Comparison of ENCODE assay signal across 8 cellular contexts in the genomic region with DNA sequence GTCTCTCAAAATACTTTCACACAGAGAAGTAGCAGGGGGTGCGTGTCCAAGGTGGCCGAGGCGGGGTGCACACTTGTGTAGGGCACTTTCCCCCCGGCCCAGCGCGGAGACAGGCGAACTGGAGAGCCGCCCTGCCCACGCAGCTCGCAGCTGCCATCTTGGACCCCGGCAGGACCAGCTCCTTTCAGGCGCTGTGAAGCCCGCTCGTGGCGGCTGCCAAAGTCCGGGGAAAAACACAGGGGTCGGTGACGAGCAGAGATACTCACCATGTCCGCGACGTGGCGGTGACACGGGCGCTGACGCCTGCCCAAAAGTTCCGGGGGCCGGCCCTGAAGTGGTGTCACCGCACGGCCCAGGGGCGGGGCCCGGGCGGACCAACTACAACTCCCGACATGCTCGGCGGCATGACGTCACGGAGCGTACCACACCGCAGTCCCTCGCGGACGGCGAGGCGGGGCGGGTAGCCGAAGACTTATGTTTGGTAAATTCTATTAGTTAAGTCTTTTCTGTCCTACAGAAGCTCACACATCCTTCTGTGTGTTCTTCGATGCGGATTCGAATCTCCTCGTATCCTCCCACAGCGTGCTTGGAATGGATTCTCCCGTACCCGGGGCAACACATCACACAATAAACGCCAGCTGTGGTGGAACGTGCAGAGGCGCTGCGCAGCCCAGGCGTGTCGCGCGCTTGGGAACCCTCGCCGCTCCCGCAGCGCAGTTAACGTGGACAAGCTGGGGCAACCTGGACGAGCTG. TPM values are rescaled to one million over a fixed set of nuclear protein-coding genes. Genes with fewer than 3 reads are reported as not detected.
DNase-seq lines count a peak whose midpoint lies in the region; ATAC-seq, FAIRE-seq and TF ChIP-seq lines count a peak whose summit lies in the region.

A gene with protein sequence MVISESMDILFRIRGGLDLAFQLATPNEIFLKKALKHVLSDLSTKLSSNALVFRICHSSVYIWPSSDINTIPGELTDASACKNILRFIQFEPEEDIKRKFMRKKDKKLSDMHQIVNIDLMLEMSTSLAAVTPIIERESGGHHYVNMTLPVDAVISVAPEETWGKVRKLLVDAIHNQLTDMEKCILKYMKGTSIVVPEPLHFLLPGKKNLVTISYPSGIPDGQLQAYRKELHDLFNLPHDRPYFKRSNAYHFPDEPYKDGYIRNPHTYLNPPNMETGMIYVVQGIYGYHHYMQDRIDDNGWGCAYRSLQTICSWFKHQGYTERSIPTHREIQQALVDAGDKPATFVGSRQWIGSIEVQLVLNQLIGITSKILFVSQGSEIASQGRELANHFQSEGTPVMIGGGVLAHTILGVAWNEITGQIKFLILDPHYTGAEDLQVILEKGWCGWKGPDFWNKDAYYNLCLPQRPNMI (minus strand): TSS at position 365 of the 753 bp plus-strand sequence. CDS start 96 bp downstream, at position 269.

- no peaks in the 10 kb centered on the region for H3K9me3 Mint-ChIP-seq in activated naive CD8-positive, alpha-beta T cell treated with anti-CD3 and anti-CD28 coated beads, Interleukin-2, amount 50 U/mL, for 24 hours

- H3K4me1 ChIP-seq in cardiac muscle cell (ENCODE audit: low read depth) = peaks cover 7% of the 10 kb centered on the region
- H3K4me1 ChIP-seq in pancreas = peaks cover 0 to 14% (median 8%) of the 10 kb centered on the region in 3 donors
- peaks cover 18 to 37% of the 10 kb centered on the region in 2 donors for H3K4me1 ChIP-seq in thyroid gland

- WGBS in pancreas, 2 donors = 0% methylated on average over 60 to 67 of the region's 67 CpGs
- WGBS in thyroid gland, 2 donors = 1% methylated on average over 39 to 52 of the region's 67 CpGs

- H3K4me1 Mint-ChIP-seq in activated naive CD8-positive, alpha-beta T cell treated with anti-CD3 and anti-CD28 coated beads, Interleukin-2, amount 50 U/mL, for 24 hours = peaks cover 32% of the 10 kb centered on the region

- H3K4me3 ChIP-seq in GM12875 (ENCODE audit: low read depth, low read length) = peak within 1 kb of the TSS; percentile 95
- peak within 1 kb of the TSS; percentile 76 for H3K4me3 ChIP-seq in cardiac muscle cell
- H3K4me3 ChIP-seq in pancreas = peak within 1 kb of the TSS; percentile 46 to 79 (median 74)
- H3K4me3 ChIP-seq in thyroid gland (replicated peaks in 1 of 3) = peak within 1 kb of the TSS; percentile 38 to 94 (median 94)

- H3K27me3 Mint-ChIP-seq in activated naive CD8-positive, alpha-beta T cell treated with anti-CD3 and anti-CD28 coated beads, Interleukin-2, amount 50 U/mL, for 24 hours = peaks cover 4% of the 10 kb centered on the region

- no peak for FAIRE-seq in pancreas (lab: Jason Lieb, UNC)

- peak; percentile 57 for DNase-seq in NCI-H1105 treated with DMSO at 0.1 percent for 48 hours (lab: John Stamatoyannopoulos, UW)
- DNase-seq in SW480 (ENCODE audit: low spot score) = peak; percentile 79
- DNase-seq in activated naive CD8-positive, alpha-beta T cell treated with anti-CD3 and anti-CD28 coated beads, Interleukin-2, amount 50 U/mL, for 24 hours = peak; percentile 85
- peak; percentile 88 to 94 for DNase-seq in cardiac muscle cell (ENCODE audit: low read depth in 1 of 2, low spot score in 1 of 2)
- DNase-seq in pancreas = peak; percentile 84 to 95 (median 90)
- DNase-seq in thyroid gland = peak; percentile 86

- H3K27me3 ChIP-seq in cardiac muscle cell (no peaks in the 10 kb centered on the region), pancreas (no peaks in the 10 kb centered on the region), thyroid gland (no peaks in the 10 kb centered on the region)

- no peaks in the 10 kb centered on the region for H3K9me3 ChIP-seq in cardiac muscle cell (ENCODE audit: low read depth)
- H3K9me3 ChIP-seq in pancreas = no peaks in the 10 kb centered on the region
- no peaks in the 10 kb centered on the region for H3K9me3 ChIP-seq in thyroid gland

- H3K36me3 ChIP-seq in cardiac muscle cell = peaks cover under 1% of the 10 kb centered on the region
- no peaks in the 10 kb centered on the region for H3K36me3 ChIP-seq in pancreas
- no peaks in the 10 kb centered on the region for H3K36me3 ChIP-seq in thyroid gland

- intact Hi-C loops in pancreas (cut with DNase I) (no loop called here), thyroid gland (cut with DNase I) (no loop called here)

- peak; percentile 92 for ATAC-seq in HG02678 (IDR thresholded peaks at IDR 0.05; ENCODE audit: unreplicated experiment)
- peak; percentile 94 for ATAC-seq in activated naive CD8-positive, alpha-beta T cell treated with anti-CD3 and anti-CD28 coated beads, Interleukin-2, amount 50 U/mL, for 24 hours
- ATAC-seq in pancreas = peak; percentile 95 to 98 (median 96)

- peak; percentile 45 to 79 for TF ChIP-seq POLR2A in thyroid gland (IDR thresholded peaks at IDR 0.05)

- H3K27ac Mint-ChIP-seq in activated naive CD8-positive, alpha-beta T cell treated with anti-CD3 and anti-CD28 coated beads, Interleukin-2, amount 50 U/mL, for 24 hours = peak within 1 kb of the TSS; percentile 100

- TF ChIP-seq CTCF in GM12875 (IDR thresholded peaks at IDR 0.05; ENCODE audit: borderline replicate concordance, insufficient read depth, low read depth, low read length) (no peak), cardiac muscle cell (IDR thresholded peaks at IDR 0.05; ENCODE audit: low read depth, low read length) (no peak), pancreas (IDR thresholded peaks at IDR 0.05) (no peak), thyroid gland (IDR thresholded peaks at IDR 0.05) (peak in 1 of 6 experiments; percentile 10)

- peak within 1 kb of the TSS; percentile 98 for H3K27ac ChIP-seq in cardiac muscle cell
- peak within 1 kb of the TSS; percentile 97 to 98 (median 98) for H3K27ac ChIP-seq in pancreas
- peak within 1 kb of the TSS; percentile 90 to 99 (median 98) for H3K27ac ChIP-seq in thyroid gland

- peak within 1 kb of the TSS; percentile 90 for H3K4me3 Mint-ChIP-seq in activated naive CD8-positive, alpha-beta T cell treated with anti-CD3 and anti-CD28 coated beads, Interleukin-2, amount 50 U/mL, for 24 hours

- peaks cover 13% of the 10 kb centered on the region for H3K36me3 Mint-ChIP-seq in activated naive CD8-positive, alpha-beta T cell treated with anti-CD3 and anti-CD28 coated beads, Interleukin-2, amount 50 U/mL, for 24 hours (ENCODE audit: low read depth)

RNA-seq across cellular contexts. Expression of the gene that starts here (rescaled TPM):
- total RNA-seq in cardiac muscle cell (28.0 and 32.2 TPM in 2 replicates), pancreas (10 to 100 TPM; 13.4 to 23.4 (median 20.7) TPM), thyroid gland (10 to 100 TPM; 44.1 to 59.5 (median 53.4) TPM)
- polyA plus RNA-seq in cardiac muscle cell (50.6 and 65.5 TPM in 2 replicates), pancreas (10 to 100 TPM; 10.1 to 14.7 TPM)

Comparison
In these comparisons a context has a peak if more than half of its experiments do, and no peak if none do; other contexts are left out.
1. Peak in every context shown above with its lines: DNase-seq, ATAC-seq, H3K4me3 ChIP-seq and H3K27ac ChIP-seq.